1 cellular context compared by ENCODE assay signal in the genomic region with DNA sequence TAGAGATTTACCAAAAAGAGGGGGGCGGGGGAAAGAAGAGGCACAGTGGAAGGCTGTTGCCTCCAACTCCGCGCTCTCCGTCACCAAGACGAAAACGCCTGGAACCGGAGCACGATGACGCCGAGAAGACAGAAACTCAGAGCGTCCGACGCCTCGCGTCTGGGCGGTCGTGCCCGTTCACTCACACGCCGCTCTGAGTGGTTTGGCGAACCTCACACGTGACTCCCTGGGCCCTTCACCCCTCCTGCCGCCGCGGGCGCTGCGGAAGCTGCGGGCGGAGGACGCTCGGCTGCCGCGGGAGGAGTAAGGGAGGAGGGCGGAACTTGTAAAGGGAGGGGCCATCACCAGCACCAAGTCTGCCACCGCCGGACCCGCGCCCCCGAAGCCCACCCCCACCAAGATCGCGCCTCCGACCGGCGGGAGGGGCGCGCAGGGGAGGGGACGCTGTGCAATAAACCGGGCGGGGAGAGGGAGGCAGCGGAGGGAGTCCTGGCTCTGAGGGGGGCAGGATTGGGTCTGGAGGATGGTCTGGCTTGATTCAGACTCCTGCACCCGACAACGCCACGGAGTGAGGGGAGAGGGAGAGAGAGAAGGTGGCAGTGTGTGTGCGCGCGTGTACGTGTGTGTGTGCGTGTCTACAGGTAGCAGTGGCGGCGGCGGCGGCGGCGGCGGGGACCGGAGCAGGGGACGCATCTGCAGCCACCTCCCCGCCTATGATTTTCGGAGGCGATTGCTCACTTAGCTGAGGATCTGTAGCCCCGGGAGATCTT.
TF ChIP-seq lines count a peak whose summit lies in the region.

No MANE protein-coding gene starts in this region.

TF ChIP-seq in H1, 55 proteins besides CTCF, POLR2A, EP300 and RAD21 (continued from another document):
- TF ChIP-seq, protein P1, sequence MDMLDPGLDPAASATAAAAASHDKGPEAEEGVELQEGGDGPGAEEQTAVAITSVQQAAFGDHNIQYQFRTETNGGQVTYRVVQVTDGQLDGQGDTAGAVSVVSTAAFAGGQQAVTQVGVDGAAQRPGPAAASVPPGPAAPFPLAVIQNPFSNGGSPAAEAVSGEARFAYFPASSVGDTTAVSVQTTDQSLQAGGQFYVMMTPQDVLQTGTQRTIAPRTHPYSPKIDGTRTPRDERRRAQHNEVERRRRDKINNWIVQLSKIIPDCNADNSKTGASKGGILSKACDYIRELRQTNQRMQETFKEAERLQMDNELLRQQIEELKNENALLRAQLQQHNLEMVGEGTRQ (IDR thresholded peaks at IDR 0.05; ENCODE audit: low read length): peak; percentile 82
- TF ChIP-seq KDM4A (IDR thresholded peaks at IDR 0.05; ENCODE audit: low read depth, low read length, severe bottlenecking) (peak; percentile 94), TAF1 (IDR thresholded peaks at IDR 0.05; ENCODE audit: low read depth, low read length) (peak; percentile 68), ASH2L (IDR thresholded peaks at IDR 0.05; ENCODE audit: low read length) (peak; percentile 96), PHF8 (conservative IDR thresholded peaks at IDR 0.05; ENCODE audit: low read depth, low read length) (0 out of 2 replicates have a peak, but pooled peaks have one; percentile 41), ATF3 (IDR thresholded peaks at IDR 0.05; ENCODE audit: insufficient read depth, low read depth, low read length) (peak; percentile 54; the same call in 1 of the 2 replicates), MAFK (IDR thresholded peaks at IDR 0.05; ENCODE audit: low read depth, low read length) (no peak)
- TF ChIP-seq, protein P2, sequence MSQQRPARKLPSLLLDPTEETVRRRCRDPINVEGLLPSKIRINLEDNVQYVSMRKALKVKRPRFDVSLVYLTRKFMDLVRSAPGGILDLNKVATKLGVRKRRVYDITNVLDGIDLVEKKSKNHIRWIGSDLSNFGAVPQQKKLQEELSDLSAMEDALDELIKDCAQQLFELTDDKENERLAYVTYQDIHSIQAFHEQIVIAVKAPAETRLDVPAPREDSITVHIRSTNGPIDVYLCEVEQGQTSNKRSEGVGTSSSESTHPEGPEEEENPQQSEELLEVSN (IDR thresholded peaks at IDR 0.05): peak; percentile 93
